ENCODE assay signal across 1 cellular context in genomic region chr1:179591592-179592580, GRCh38.
A peak's percentile ranks its signal among the peaks of the same experiment; 100 is the strongest.
TF ChIP-seq lines count a peak whose summit lies in the region.

Gene TDRD5, plus strand, starts transcription at chr1:179591832. Its CDS starts 784 bp downstream, at chr1:179592616.

TF ChIP-seq in endothelial cell of umbilical vein, 7 proteins besides CTCF, POLR2A, EP300 and RAD21:
- no peak for TF ChIP-seq FOS (IDR thresholded peaks at IDR 0.05; ENCODE audit: borderline replicate concordance, insufficient read depth, low read length)
- TF ChIP-seq EZH2 (IDR thresholded peaks at IDR 0.05; ENCODE audit: borderline replicate concordance, low read depth, low read length, severe bottlenecking): peak; percentile 67
- no peak for TF ChIP-seq JUN (IDR thresholded peaks at IDR 0.05; ENCODE audit: borderline replicate concordance, insufficient read depth, insufficient read length, low read depth)
- no peak for TF ChIP-seq GATA2 (IDR thresholded peaks at IDR 0.05; ENCODE audit: insufficient read depth, insufficient read length, low read depth, low read length)
